ENCODE assay signal across 8 cellular contexts in genomic region chr2:113370478-113371091, GRCh38.
A peak's percentile ranks its signal among the peaks of the same experiment; 100 is the strongest.
DNase-seq lines count a peak whose midpoint lies in the region; ATAC-seq, FAIRE-seq and TF ChIP-seq lines count a peak whose summit lies in the region.

No MANE protein-coding gene starts in this region.

- ATAC-seq in HG03108 (IDR thresholded peaks at IDR 0.05; ENCODE audit: unreplicated experiment) (peak; percentile 85), HG03342 (IDR thresholded peaks at IDR 0.05; ENCODE audit: unreplicated experiment) (no peak)

- DNase-seq in D721Med (ENCODE audit: insufficient read length, low spot score) (peak; percentile 37), middle frontal gyrus (ENCODE audit: extremely low spot score, low spot score) (peak; percentile 54), NCI-H2029 treated with DMSO at 0.1 percent for 48 hours (lab: John Stamatoyannopoulos, UW) (no peak)
- peak; percentile 75 for DNase-seq in activated CD4-positive, alpha-beta T cell treated with anti-CD3 and anti-CD28 coated beads for 48 hours
- DNase-seq in effector CD4-positive, alpha-beta T cell = peak; percentile 47
- DNase-seq in stimulated activated CD8-positive, alpha-beta memory T cell treated with anti-CD3 and anti-CD28 coated beads, Interleukin-7, amount 100 ng/mL, for 24 hours (ENCODE audit: low read depth) = peak; percentile 24

- FAIRE-seq in D721Med (lab: Jason Lieb, UNC) = no peak

- peak; percentile 74 for TF ChIP-seq CTCF in D721Med (IDR thresholded peaks at IDR 0.05; ENCODE audit: insufficient read depth, missing control alignments)
